ENCODE assay signal across 9 cellular contexts in the genomic region with DNA sequence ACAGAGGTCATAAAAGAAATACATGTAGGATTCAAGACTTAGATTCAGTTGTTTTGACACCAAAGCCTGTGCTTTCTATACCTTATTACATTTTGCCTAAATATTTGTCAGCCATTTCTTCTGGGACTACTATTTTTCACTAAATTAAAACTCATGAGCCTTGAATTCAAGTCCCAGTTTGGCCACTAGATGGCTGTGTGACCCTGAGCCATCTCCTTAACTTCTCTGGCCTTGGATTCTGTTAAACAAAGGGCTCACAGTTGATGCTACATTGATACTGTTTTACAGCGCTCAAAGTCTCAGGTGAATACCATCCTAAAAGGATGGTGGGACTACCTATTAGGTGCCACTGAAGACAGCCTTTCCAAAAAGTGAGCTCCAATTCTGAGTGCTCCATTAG. TPM values are rescaled to one million over a fixed set of nuclear protein-coding genes. Genes with fewer than 3 reads are reported as not detected.
DNase-seq lines count a peak whose midpoint lies in the region; ATAC-seq, FAIRE-seq and TF ChIP-seq lines count a peak whose summit lies in the region.
"Had no signal": no experiment of that assay in that cellular context is flagged by ENCODE, and none has a peak within 500 bp of the region (broad histone marks: within the 10 kb centered on the region; RNA-seq: fewer than 3 reads in every experiment).

No MANE protein-coding gene starts in this region.

- H2AK5ac ChIP-seq in trophoblast cell (ENCODE audit: low read length) = no peak overlapping the region

- no peaks in the 10 kb centered on the region for H3K79me1 ChIP-seq in trophoblast cell (ENCODE audit: low read length)

- FAIRE-seq in bronchial epithelial cell (lab: Jason Lieb, UNC) = no peak
- FAIRE-seq: endothelial cell of umbilical vein had no signal

- H2BK12ac ChIP-seq in trophoblast cell (ENCODE audit: low read length) = no peak overlapping the region

- no peaks in the 10 kb centered on the region for H3K27me3 Mint-ChIP-seq in effector memory CD8-positive, alpha-beta T cell

- H3K27ac ChIP-seq in 22Rv1 (no peak overlapping the region), Karpas-422 (ENCODE audit: low read length) (no peak overlapping the region), trophoblast cell (ENCODE audit: low read depth, low read length) (no peak overlapping the region)

- no CpG with 5 or more reads among the region's 1 CpG for WGBS in trophoblast cell (ENCODE audit: extremely low coverage, insufficient coverage, insufficient read length)

- DNase-seq in G401 (ENCODE audit: low spot score) = peak; percentile 52
- peak; percentile 81 for DNase-seq in Karpas-422
- peak; percentile 32 for DNase-seq in bronchial epithelial cell (ENCODE audit: low read depth)
- peak; percentile 55 to 69 for DNase-seq in trophoblast cell
- DNase-seq in effector memory CD8-positive, alpha-beta T cell = no peak
- DNase-seq in inferior parietal cortex (ENCODE audit: extremely low spot score) = no peak
- no peak for DNase-seq in NCI-H1436 treated with DMSO at 0.1 percent for 48 hours (lab: John Stamatoyannopoulos, UW)

- no peak overlapping the region for H4K8ac ChIP-seq in trophoblast cell (ENCODE audit: low read depth, low read length)

- no peaks in the 10 kb centered on the region for H4K20me1 ChIP-seq in Karpas-422 (ENCODE audit: insufficient read depth, low read depth, low read length)

- TF ChIP-seq CTCF in 22Rv1 (IDR thresholded peaks at IDR 0.05) (peak; percentile 72), bronchial epithelial cell (IDR thresholded peaks at IDR 0.05; ENCODE audit: insufficient read depth, low read length, severe bottlenecking) (peak; percentile 34)

- no peak overlapping the region for H3K4me3 Mint-ChIP-seq in effector memory CD8-positive, alpha-beta T cell

- H3K4me3 ChIP-seq in Karpas-422 (ENCODE audit: low read length) = no peak overlapping the region
- no peak overlapping the region for H3K4me3 ChIP-seq in bronchial epithelial cell (ENCODE audit: low read depth, low read length)
- H3K4me3 ChIP-seq in trophoblast cell (ENCODE audit: low read depth, low read length) = no peak overlapping the region

- in situ Hi-C loops in G401 (cut with HindIII; ENCODE audit: low sequenced_read_pairs) = no loop called here

- H3K36me3 ChIP-seq in Karpas-422 (ENCODE audit: insufficient read depth, low read length) = no peaks in the 10 kb centered on the region
- H3K36me3 ChIP-seq in bronchial epithelial cell (ENCODE audit: control insufficient read depth, insufficient read depth, low read length) = no peaks in the 10 kb centered on the region
- H3K36me3 ChIP-seq in trophoblast cell (ENCODE audit: control insufficient read depth in 1 of 2, insufficient read depth in 2 of 2, low read length in 2 of 2) = no peaks in the 10 kb centered on the region

- no peaks in the 10 kb centered on the region for H3K9me2 ChIP-seq in Karpas-422 (replicated peaks; ENCODE audit: insufficient read depth, low read length)

- H3K27ac Mint-ChIP-seq in effector memory CD8-positive, alpha-beta T cell = no peak overlapping the region

- H2BK5ac ChIP-seq in trophoblast cell (ENCODE audit: low read depth, low read length, poor library complexity) = no peak overlapping the region

- no peak overlapping the region for H4K91ac ChIP-seq in trophoblast cell (ENCODE audit: low read depth, low read length)

- no peak overlapping the region for H3K14ac ChIP-seq in trophoblast cell (ENCODE audit: low read length)

- no peak overlapping the region for H4K12ac ChIP-seq in trophoblast cell (ENCODE audit: low read depth, low read length)

- no peaks in the 10 kb centered on the region for H3K4me1 Mint-ChIP-seq in effector memory CD8-positive, alpha-beta T cell (ENCODE audit: low read depth in 2 of 2)

- no peaks in the 10 kb centered on the region for H3K36me3 Mint-ChIP-seq in effector memory CD8-positive, alpha-beta T cell (ENCODE audit: insufficient read depth)

- no peaks in the 10 kb centered on the region for H3K9me3 ChIP-seq in Karpas-422 (ENCODE audit: low read length)
- no peaks in the 10 kb centered on the region for H3K9me3 ChIP-seq in trophoblast cell (ENCODE audit: insufficient read depth, low read depth, low read length)

- no peak overlapping the region for H3K18ac ChIP-seq in trophoblast cell (ENCODE audit: low read length)

- H3K79me2 ChIP-seq in Karpas-422 (ENCODE audit: low read length) (no peaks in the 10 kb centered on the region), trophoblast cell (ENCODE audit: control insufficient read depth, insufficient read depth, low read length, poor library complexity) (no peaks in the 10 kb centered on the region)

- no peak overlapping the region for H3K4ac ChIP-seq in trophoblast cell (ENCODE audit: low read depth, low read length)

- H3K4me2 ChIP-seq in Karpas-422 (ENCODE audit: low read depth, low read length, poor library complexity, severe bottlenecking) (no peak overlapping the region), trophoblast cell (ENCODE audit: low read length) (no peak overlapping the region)

- H3K23ac ChIP-seq in trophoblast cell (ENCODE audit: low read length) = no peak overlapping the region

- H3K4me1 ChIP-seq in Karpas-422 (ENCODE audit: low read length) (no peaks in the 10 kb centered on the region), trophoblast cell (ENCODE audit: control insufficient read depth in 1 of 2, insufficient read depth in 2 of 2, low read length in 2 of 2) (no peaks in the 10 kb centered on the region)

- H2AFZ ChIP-seq in Karpas-422 (ENCODE audit: low read length) = no peak overlapping the region
- no peak overlapping the region for H2AFZ ChIP-seq in trophoblast cell (ENCODE audit: insufficient read depth, low read length, poor library complexity)

- H3K9ac ChIP-seq in Karpas-422 (ENCODE audit: low read length) (no peak overlapping the region), trophoblast cell (ENCODE audit: low read length) (no peak overlapping the region)

- ATAC-seq in effector memory CD8-positive, alpha-beta T cell (replicated peaks) = no peak

- H2BK120ac ChIP-seq in trophoblast cell (ENCODE audit: insufficient read depth, low read length, poor library complexity) = no peak overlapping the region

- peaks cover 3% of the 10 kb centered on the region; the same call in 1 of the 2 replicates for H3K27me3 ChIP-seq in Karpas-422 (ENCODE audit: low read length)
- peaks cover 3% of the 10 kb centered on the region for H3K27me3 ChIP-seq in bronchial epithelial cell (ENCODE audit: control insufficient read depth, insufficient read depth, low read length)
- no peaks in the 10 kb centered on the region for H3K27me3 ChIP-seq in trophoblast cell (ENCODE audit: insufficient read depth, low read length)

- H3K9me3 Mint-ChIP-seq in effector memory CD8-positive, alpha-beta T cell = peaks cover 2 to 14% of the 10 kb centered on the region in 2 donors

RNA-seq across cellular contexts. Expression of a gene that starts 39.6 kb away (rescaled TPM):
- not detected in 2 replicates for total RNA-seq in G401 (2014; rRNA removed; shearing (Covaris generic))
- total RNA-seq in Karpas-422 (2014; rRNA removed; shearing (Covaris generic); ENCODE audit: low replicate concordance) = not detected in 2 replicates
- not detected in 2 replicates for total RNA-seq in bronchial epithelial cell
- polyA plus RNA-seq in trophoblast cell (2013) = not detected in 2 replicates
- total RNA-seq: endothelial cell of umbilical vein had no signal
- polyA plus RNA-seq: endothelial cell of umbilical vein had no signal

Comparison
In these comparisons a context has a peak if more than half of its experiments do, and no peak if none do; other contexts are left out.
1. DNase-seq: peak in G401 (single experiment), Karpas-422 (single experiment), bronchial epithelial cell (single experiment) and trophoblast cell (2 of 2); none in effector memory CD8-positive, alpha-beta T cell (0 of 3), inferior parietal cortex (single experiment) and NCI-H1436 treated with DMSO at 0.1 percent for 48 hours (single experiment).